20 cellular contexts compared by ENCODE assay signal in genomic region chr9:110573305-110573704, GRCh38. TPM values are rescaled to one million over a fixed set of nuclear protein-coding genes. Genes with fewer than 3 reads are reported as not detected.
"Had no signal": no experiment of that assay in that cellular context is flagged by ENCODE, and none has a peak within 500 bp of the region (broad histone marks: within the 10 kb centered on the region; RNA-seq: fewer than 3 reads in every experiment).

No MANE protein-coding gene starts in this region.

- ATAC-seq: foreskin keratinocyte; left colon; mucosa of descending colon; naive thymus-derived CD8-positive, alpha-beta T cell; psoas muscle; right lobe of liver; stimulated activated memory B cell treated with anti-CD40 and anti-IgM and Interleukin-4, amounts not matched to agents 10 μg/mL and 1 μg/mL and 100 μg/mL, for 72 hours had no signal

- H3K27ac Mint-ChIP-seq: endodermal cell; naive thymus-derived CD8-positive, alpha-beta T cell; stimulated activated memory B cell treated with anti-CD40 and anti-IgM and Interleukin-4, amounts not matched to agents 10 μg/mL and 1 μg/mL and 100 μg/mL, for 72 hours; stimulated activated naive CD8-positive, alpha-beta T cell treated with anti-CD3 and anti-CD28 coated beads, Interleukin-15, Interleukin-2, amounts not matched to agents 100 ng/mL and 50 ng/mL, for 24 hours had no signal

- H3K36me3 Mint-ChIP-seq: naive thymus-derived CD8-positive, alpha-beta T cell; stimulated activated memory B cell treated with anti-CD40 and anti-IgM and Interleukin-4, amounts not matched to agents 10 μg/mL and 1 μg/mL and 100 μg/mL, for 72 hours had no signal

- H3K4me1 Mint-ChIP-seq: naive thymus-derived CD8-positive, alpha-beta T cell; stimulated activated memory B cell treated with anti-CD40 and anti-IgM and Interleukin-4, amounts not matched to agents 10 μg/mL and 1 μg/mL and 100 μg/mL, for 72 hours had no signal

- H3K27ac ChIP-seq: foreskin keratinocyte, neutrophil, psoas muscle, right lobe of liver, spleen, tibial artery, upper lobe of left lung, vagina had no signal

- H3K27me3 ChIP-seq: tibial artery, upper lobe of left lung, vagina had no signal

- H3K4me3 Mint-ChIP-seq: endodermal cell; naive thymus-derived CD8-positive, alpha-beta T cell; stimulated activated memory B cell treated with anti-CD40 and anti-IgM and Interleukin-4, amounts not matched to agents 10 μg/mL and 1 μg/mL and 100 μg/mL, for 72 hours; stimulated activated naive CD8-positive, alpha-beta T cell treated with anti-CD3 and anti-CD28 coated beads, Interleukin-15, Interleukin-2, amounts not matched to agents 100 ng/mL and 50 ng/mL, for 24 hours had no signal

- H3K9me3 ChIP-seq: mucosa of descending colon, neutrophil, psoas muscle, right lobe of liver, spleen, tibial artery, upper lobe of left lung, vagina had no signal

- H3K4me1 ChIP-seq: foreskin keratinocyte, psoas muscle, right lobe of liver, spleen, upper lobe of left lung, vagina had no signal

- H3K4me3 ChIP-seq: mucosa of descending colon, psoas muscle, right lobe of liver, spleen, tibial artery, upper lobe of left lung, vagina had no signal

- DNase-seq: effector CD4-positive, alpha-beta T cell; endodermal cell; erythroblast; foreskin keratinocyte; left colon; mucosa of descending colon; naive thymus-derived CD8-positive, alpha-beta T cell; psoas muscle; retina; right lobe of liver; spleen; stimulated activated CD4-positive, alpha-beta T cell treated with anti-CD3 and anti-CD28 coated beads, Interleukin-15, amount 100 ng/mL, for 24 hours; stimulated activated CD4-positive, alpha-beta T cell treated with anti-CD3 and anti-CD28 coated beads, Interleukin-1b, Interleukin-23, amount 100 ng/mL, for 48 hours; stimulated activated CD4-positive, alpha-beta T cell treated with anti-CD3 and anti-CD28 coated beads, Interleukin-4, amount 100 ng/mL, for 24 hours; tibial artery; upper lobe of left lung had no signal

- H3K9me3 Mint-ChIP-seq: endodermal cell; stimulated activated memory B cell treated with anti-CD40 and anti-IgM and Interleukin-4, amounts not matched to agents 10 μg/mL and 1 μg/mL and 100 μg/mL, for 72 hours had no signal

- H3K36me3 ChIP-seq: neutrophil, right lobe of liver, spleen, tibial artery, upper lobe of left lung, vagina had no signal

RNA-seq across cellular contexts. Expression of gene SVEP1, which starts 6.2 kb away (rescaled TPM):
- total RNA-seq: naive thymus-derived CD8-positive, alpha-beta T cell had no signal
- polyA plus RNA-seq: foreskin keratinocyte; naive thymus-derived CD8-positive, alpha-beta T cell had no signal
